ENCODE assay signal across 32 cellular contexts in the genomic region with DNA sequence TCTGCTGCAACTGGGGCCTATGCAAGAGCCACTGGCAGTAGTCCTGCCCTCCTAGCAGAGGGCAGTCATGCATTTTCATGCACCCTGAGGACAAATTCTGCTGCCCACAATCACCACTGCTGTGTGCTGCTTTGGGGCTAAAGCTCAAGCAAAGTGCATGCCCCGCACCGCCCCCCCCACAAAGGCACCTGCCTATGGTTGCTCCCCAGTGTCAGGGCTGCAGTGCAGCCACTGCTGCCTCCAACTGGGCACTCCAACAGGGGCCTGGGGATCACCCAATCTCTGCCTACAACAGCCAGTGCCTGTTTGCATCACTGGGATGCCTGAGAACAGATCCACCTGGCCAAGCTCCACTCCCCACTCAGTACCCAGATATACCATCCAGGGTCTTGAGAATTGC.
"Had no signal": no experiment of that assay in that cellular context is flagged by ENCODE, and none has a peak within 500 bp of the region (broad histone marks: within the 10 kb centered on the region; RNA-seq: fewer than 3 reads in every experiment).

No MANE protein-coding gene starts in this region.

- H3K27ac ChIP-seq: adrenal gland, ascending aorta, body of pancreas, brain microvascular endothelial cell, breast epithelium, cardiac muscle cell had no signal

- H3K27me3 ChIP-seq: adrenal gland, ascending aorta, body of pancreas, brain microvascular endothelial cell, breast epithelium, cardiac muscle cell had no signal

- H3K36me3 ChIP-seq: adrenal gland, ascending aorta, brain microvascular endothelial cell, breast epithelium, cardiac muscle cell had no signal

- H3K4me3 ChIP-seq: adrenal gland, ascending aorta, body of pancreas, breast epithelium, cardiac muscle cell had no signal

- DNase-seq: activated effector memory CD4-positive, alpha-beta T cell treated with anti-CD3 and anti-CD28 coated beads, Interleukin-2, amount 50 U/mL, for 16 hours; activated effector memory CD4-positive, alpha-beta T cell treated with Interleukin-2 at 50 U/mL for 16 hours; activated gamma-delta T cell; activated gamma-delta T cell treated with Interleukin-2 at 50 U/mL for 16 hours; activated naive CD4-positive, alpha-beta T cell; activated naive CD4-positive, alpha-beta T cell treated with anti-CD3 and anti-CD28 coated beads for 36 hours; activated naive CD4-positive, alpha-beta T cell treated with anti-CD3 and anti-CD28 coated beads, Interleukin-2, amount 10 ng/mL, durations not matched to agents 7 days and 5 days; activated naive CD4-positive, alpha-beta T cell treated with anti-CD3 and anti-CD28 coated beads, Interleukin-2, amount 50 U/mL, for 16 hours; activated naive CD4-positive, alpha-beta T cell treated with Interleukin-2 at 50 U/mL for 16 hours; activated naive CD8-positive, alpha-beta T cell treated with anti-CD3 and anti-CD28 coated beads for 36 hours; activated naive CD8-positive, alpha-beta T cell treated with anti-CD3 and anti-CD28 coated beads, Interleukin-2, amount 10 ng/mL, durations not matched to agents 7 days and 5 days; activated naive CD8-positive, alpha-beta T cell treated with anti-CD3 and anti-CD28 coated beads, Interleukin-2, amount 50 U/mL, for 24 hours; activated T-cell treated with anti-CD3 and anti-CD28 coated beads for 4 hours; activated T-cell treated with anti-CD3 and anti-CD28 coated beads, Interleukin-2, amount 50 U/mL, for 1 hour; activated T-cell treated with anti-CD3 and anti-CD28 coated beads, Interleukin-2, amount 50 U/mL, for 24 hours; activated T-cell treated with anti-CD3 and anti-CD28 coated beads, Interleukin-2, amount 50 U/mL, for 4 hours; activated T-cell treated with anti-CD3 and anti-CD28 coated beads, Interleukin-2, amount 50 U/mL, for 72 hours; adrenal gland; amniotic stem cell; amygdala; anterior cingulate cortex; aorta; body of pancreas; brain microvascular endothelial cell; caudate nucleus; central memory CD4-positive, alpha-beta T cell; cerebellar nuclear complex had no signal

- ATAC-seq: activated naive CD4-positive, alpha-beta T cell treated with anti-CD3 and anti-CD28 coated beads, Interleukin-2, amount 50 U/mL, for 72 hours; activated naive CD8-positive, alpha-beta T cell treated with anti-CD3 and anti-CD28 coated beads, Interleukin-2, amount 50 U/mL, for 24 hours; activated T-cell treated with anti-CD3 and anti-CD28 coated beads, Interleukin-2, amount 50 U/mL, for 4 hours; activated T-cell treated with anti-CD3 and anti-CD28 coated beads, Interleukin-2, amount 50 U/mL, for 72 hours; activated T-helper 17 cell treated with anti-CD3 and anti-CD28 coated beads, Interleukin-2, amount 50 U/mL, for 72 hours; body of pancreas had no signal

- H3K4me1 ChIP-seq: adrenal gland, ascending aorta, body of pancreas, breast epithelium had no signal
